1 cellular context compared by ENCODE assay signal in the genomic region with DNA sequence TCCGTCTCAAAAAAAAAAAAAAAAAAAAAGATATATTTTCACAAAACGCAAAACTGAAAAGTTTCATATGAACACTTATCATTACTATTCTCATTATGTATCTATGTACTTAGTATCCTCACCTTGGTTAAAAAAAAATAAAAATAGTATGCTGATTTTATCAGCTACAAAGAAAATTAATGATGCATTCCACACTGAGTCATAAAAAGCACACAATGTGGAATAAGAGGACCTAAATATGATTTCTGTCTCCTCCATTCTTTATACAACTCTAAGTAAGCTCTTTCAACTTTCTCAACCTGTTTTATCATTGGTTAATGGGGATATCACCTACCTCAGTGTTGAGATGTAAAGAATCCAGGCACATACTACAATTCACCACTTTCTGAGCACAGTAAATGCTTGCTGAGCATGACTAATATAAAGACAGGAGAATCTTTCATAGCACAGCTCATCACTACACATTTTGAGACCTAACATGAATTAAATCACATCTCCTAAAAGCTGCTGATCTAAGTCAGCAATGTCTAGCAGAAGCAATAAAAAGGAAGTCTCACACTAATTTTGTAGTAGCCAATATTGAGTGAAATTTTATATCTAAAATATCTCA.
TF ChIP-seq lines count a peak whose summit lies in the region.

No MANE protein-coding gene starts in this region.

TF ChIP-seq in HEK293, 187 proteins besides CTCF, POLR2A, EP300 and RAD21 (continued from another document):
- TF ChIP-seq, protein P1, sequence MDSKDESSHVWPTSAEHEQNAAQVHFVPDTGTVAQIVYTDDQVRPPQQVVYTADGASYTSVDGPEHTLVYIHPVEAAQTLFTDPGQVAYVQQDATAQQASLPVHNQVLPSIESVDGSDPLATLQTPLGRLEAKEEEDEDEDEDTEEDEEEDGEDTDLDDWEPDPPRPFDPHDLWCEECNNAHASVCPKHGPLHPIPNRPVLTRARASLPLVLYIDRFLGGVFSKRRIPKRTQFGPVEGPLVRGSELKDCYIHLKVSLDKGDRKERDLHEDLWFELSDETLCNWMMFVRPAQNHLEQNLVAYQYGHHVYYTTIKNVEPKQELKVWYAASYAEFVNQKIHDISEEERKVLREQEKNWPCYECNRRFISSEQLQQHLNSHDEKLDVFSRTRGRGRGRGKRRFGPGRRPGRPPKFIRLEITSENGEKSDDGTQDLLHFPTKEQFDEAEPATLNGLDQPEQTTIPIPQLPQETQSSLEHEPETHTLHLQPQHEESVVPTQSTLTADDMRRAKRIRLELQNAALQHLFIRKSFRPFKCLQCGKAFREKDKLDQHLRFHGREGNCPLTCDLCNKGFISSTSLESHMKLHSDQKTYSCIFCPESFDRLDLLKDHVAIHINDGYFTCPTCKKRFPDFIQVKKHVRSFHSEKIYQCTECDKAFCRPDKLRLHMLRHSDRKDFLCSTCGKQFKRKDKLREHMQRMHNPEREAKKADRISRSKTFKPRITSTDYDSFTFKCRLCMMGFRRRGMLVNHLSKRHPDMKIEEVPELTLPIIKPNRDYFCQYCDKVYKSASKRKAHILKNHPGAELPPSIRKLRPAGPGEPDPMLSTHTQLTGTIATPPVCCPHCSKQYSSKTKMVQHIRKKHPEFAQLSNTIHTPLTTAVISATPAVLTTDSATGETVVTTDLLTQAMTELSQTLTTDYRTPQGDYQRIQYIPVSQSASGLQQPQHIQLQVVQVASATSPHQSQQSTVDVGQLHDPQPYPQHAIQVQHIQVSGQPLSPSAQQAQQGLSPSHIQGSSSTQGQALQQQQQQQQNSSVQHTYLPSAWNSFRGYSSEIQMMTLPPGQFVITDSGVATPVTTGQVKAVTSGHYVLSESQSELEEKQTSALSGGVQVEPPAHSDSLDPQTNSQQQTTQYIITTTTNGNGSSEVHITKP (tag by site-specific recombination; IDR thresholded peaks at IDR 0.05), result peak; percentile 47; the same call in 1 of the 2 replicates
